8 cellular contexts compared by ENCODE assay signal in genomic region chr1:199173356-199173755, GRCh38.
A peak's percentile ranks its signal among the peaks of the same experiment; 100 is the strongest.
DNase-seq lines count a peak whose midpoint lies in the region; ATAC-seq and TF ChIP-seq lines count a peak whose summit lies in the region.

No MANE protein-coding gene starts in this region.

- H3K36me3 Mint-ChIP-seq in activated T-helper 1 cell treated with anti-CD3 and anti-CD28 coated beads, Interleukin-12 subunit alpha, Interleukin-12 subunit beta, Interleukin-2, Interleukin-4 antibody, amounts not matched to agents 30 ng/mL and 10 ng/mL and 1 ng/mL, durations not matched to agents 14 hours and 24 hours and 36 hours (ENCODE audit: low read depth): peaks cover 5% of the 10 kb centered on the region

- in situ Hi-C loops in brain microvascular endothelial cell (cut with HindIII; ENCODE audit: low pct_ligation_motif_present, low sequenced_read_pairs): no loop called here

- no peak overlapping the region for H3K4me3 ChIP-seq in BJ (ENCODE audit: low read depth, low read length)
- no peak overlapping the region for H3K4me3 ChIP-seq in brain microvascular endothelial cell (ENCODE audit: low read depth, low read length)
- H3K4me3 ChIP-seq in left lung: no peak overlapping the region

- POLR2A ChIA-PET in BJ (lab: Charles Lee): no interaction called here

- intact Hi-C loops in activated T-helper 1 cell treated with anti-CD3 and anti-CD28 coated beads, Interleukin-12 subunit alpha, Interleukin-12 subunit beta, Interleukin-2, Interleukin-4 antibody, amounts not matched to agents 30 ng/mL and 10 ng/mL and 1 ng/mL, durations not matched to agents 14 hours and 24 hours and 36 hours (cut with micrococcal nuclease): loop anchor here (1.0 to 10.0 kb wide), 16 partner anchors 12 to 1399 kb away; partner anchors contain the start of gene DENND1B
- intact Hi-C loops in left lung (cut with DNase I): no loop called here

- no peak for TF ChIP-seq CTCF in BJ (IDR thresholded peaks at IDR 0.05; ENCODE audit: insufficient read depth, low read depth, low read length)
- no peak for TF ChIP-seq CTCF in brain microvascular endothelial cell (IDR thresholded peaks at IDR 0.05; ENCODE audit: low read depth, low read length, missing control alignments)
- TF ChIP-seq CTCF in left lung (IDR thresholded peaks at IDR 0.05): no peak

- no peaks in the 10 kb centered on the region for H3K27me3 ChIP-seq in BJ (ENCODE audit: control insufficient read depth, insufficient read depth, low read length)
- no peaks in the 10 kb centered on the region for H3K27me3 ChIP-seq in brain microvascular endothelial cell (replicated peaks)
- no peaks in the 10 kb centered on the region for H3K27me3 ChIP-seq in left lung

- H3K4me3 Mint-ChIP-seq in activated T-helper 1 cell treated with anti-CD3 and anti-CD28 coated beads, Interleukin-12 subunit alpha, Interleukin-12 subunit beta, Interleukin-2, Interleukin-4 antibody, amounts not matched to agents 30 ng/mL and 10 ng/mL and 1 ng/mL, durations not matched to agents 14 hours and 24 hours and 36 hours: peak overlapping the region; percentile 31

- peaks cover 2% of the 10 kb centered on the region for H3K27me3 Mint-ChIP-seq in activated T-helper 1 cell treated with anti-CD3 and anti-CD28 coated beads, Interleukin-12 subunit alpha, Interleukin-12 subunit beta, Interleukin-2, Interleukin-4 antibody, amounts not matched to agents 30 ng/mL and 10 ng/mL and 1 ng/mL, durations not matched to agents 14 hours and 24 hours and 36 hours (ENCODE audit: insufficient read depth)

- no peaks in the 10 kb centered on the region for H3K9me3 ChIP-seq in left lung

- peaks cover 60% of the 10 kb centered on the region for H3K4me1 Mint-ChIP-seq in activated T-helper 1 cell treated with anti-CD3 and anti-CD28 coated beads, Interleukin-12 subunit alpha, Interleukin-12 subunit beta, Interleukin-2, Interleukin-4 antibody, amounts not matched to agents 30 ng/mL and 10 ng/mL and 1 ng/mL, durations not matched to agents 14 hours and 24 hours and 36 hours (ENCODE audit: low read depth)

- ATAC-seq in GM19324 (IDR thresholded peaks at IDR 0.05; ENCODE audit: low FRiP score, unreplicated experiment): peak; percentile 94
- ATAC-seq in HG03175 (IDR thresholded peaks at IDR 0.05; ENCODE audit: unreplicated experiment): peak; percentile 97
- no peak for ATAC-seq in left lung

- CTCF ChIA-PET in BJ (lab: Yijun Ruan, JAX): interaction anchor here (0.5 to 1.6 kb wide), 2 partner anchors 12 to 70 kb away, joined by 4 to 5 read pairs; no protein-coding TSS in a partner anchor

- no peaks in the 10 kb centered on the region for H3K4me1 ChIP-seq in left lung

- peaks cover 7% of the 10 kb centered on the region for H3K9me3 Mint-ChIP-seq in activated T-helper 1 cell treated with anti-CD3 and anti-CD28 coated beads, Interleukin-12 subunit alpha, Interleukin-12 subunit beta, Interleukin-2, Interleukin-4 antibody, amounts not matched to agents 30 ng/mL and 10 ng/mL and 1 ng/mL, durations not matched to agents 14 hours and 24 hours and 36 hours

- no peak overlapping the region for H3K27ac ChIP-seq in brain microvascular endothelial cell
- H3K27ac ChIP-seq in left lung: no peak overlapping the region

- peak overlapping the region; percentile 73 for H3K27ac Mint-ChIP-seq in activated T-helper 1 cell treated with anti-CD3 and anti-CD28 coated beads, Interleukin-12 subunit alpha, Interleukin-12 subunit beta, Interleukin-2, Interleukin-4 antibody, amounts not matched to agents 30 ng/mL and 10 ng/mL and 1 ng/mL, durations not matched to agents 14 hours and 24 hours and 36 hours

- DNase-seq in BJ (ENCODE audit: low read depth) (peak; percentile 41), C1 segment of cervical spinal cord (lab: John Stamatoyannopoulos, UW) (no peak), hepatic stellate cell (ENCODE audit: low spot score) (no peak), brain microvascular endothelial cell (no peak), left lung (no peak)
- DNase-seq in activated T-helper 1 cell treated with anti-CD3 and anti-CD28 coated beads, Interleukin-12 subunit alpha, Interleukin-12 subunit beta, Interleukin-2, Interleukin-4 antibody, amounts not matched to agents 30 ng/mL and 10 ng/mL and 1 ng/mL, durations not matched to agents 14 hours and 24 hours and 36 hours (ENCODE audit: low spot score): peak; percentile 35

- H3K36me3 ChIP-seq in BJ (ENCODE audit: control insufficient read depth, insufficient read depth, low read length) (no peaks in the 10 kb centered on the region), brain microvascular endothelial cell (replicated peaks) (no peaks in the 10 kb centered on the region), left lung (no peaks in the 10 kb centered on the region)

Comparison
In these comparisons a context has a peak if more than half of its experiments do, and no peak if none do; other contexts are left out.
1. DNase-seq: peak in BJ (single experiment) and activated T-helper 1 cell treated with anti-CD3 and anti-CD28 coated beads, Interleukin-12 subunit alpha, Interleukin-12 subunit beta, Interleukin-2, Interleukin-4 antibody, amounts not matched to agents 30 ng/mL and 10 ng/mL and 1 ng/mL, durations not matched to agents 14 hours and 24 hours and 36 hours (single experiment); none in C1 segment of cervical spinal cord (0 of 14), hepatic stellate cell (single experiment), brain microvascular endothelial cell (single experiment) and left lung (0 of 2).